Comparison of ENCODE assay signal across 23 cellular contexts in the genomic region with DNA sequence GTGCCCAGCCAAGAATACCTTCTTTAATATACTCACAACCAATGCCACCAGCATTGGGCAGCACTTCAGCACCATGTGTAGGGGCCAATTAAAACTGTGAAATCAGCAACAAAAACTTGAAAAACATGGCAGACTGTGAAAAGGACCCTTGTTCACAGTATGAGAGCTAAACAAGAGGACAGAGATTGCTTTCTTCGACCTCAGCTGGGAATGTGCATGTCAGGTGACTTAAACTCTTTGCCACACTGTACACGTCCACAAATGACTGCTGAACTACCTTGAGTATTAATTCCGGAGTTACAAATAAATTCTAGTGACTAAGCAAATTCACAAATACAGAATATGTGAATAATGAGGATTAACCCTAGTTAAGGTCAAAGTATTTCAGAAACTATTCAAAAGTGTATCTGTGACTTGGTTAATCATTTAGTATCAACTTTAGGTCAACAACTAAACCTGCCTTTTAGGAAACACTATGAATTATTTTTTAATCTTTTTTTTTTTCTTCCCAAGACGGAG. TPM values are rescaled to one million over a fixed set of nuclear protein-coding genes. Genes with fewer than 3 reads are reported as not detected.
DNase-seq lines count a peak whose midpoint lies in the region; ATAC-seq and TF ChIP-seq lines count a peak whose summit lies in the region.
"Had no signal": no experiment of that assay in that cellular context is flagged by ENCODE, and none has a peak within 500 bp of the region (broad histone marks: within the 10 kb centered on the region; RNA-seq: fewer than 3 reads in every experiment).

No MANE protein-coding gene starts in this region.

- ATAC-seq in right lobe of liver (peak; percentile 22 to 75 (median 56)), omental fat pad (ENCODE audit: low FRiP score) (no peak)
- ATAC-seq: HCT116, heart left ventricle, Panc1 had no signal

- no peak for DNase-seq in activated naive CD4-positive, alpha-beta T cell (lab: John Stamatoyannopoulos, UW)
- DNase-seq in right lobe of liver: no peak
- DNase-seq in substantia nigra (lab: John Stamatoyannopoulos, UW): peak in 23 of 49 donors; percentile 3 to 53 (median 16)
- no peak for DNase-seq in stomach
- no peak for DNase-seq in NCI-H2029 treated with DMSO at 0.1 percent for 48 hours (lab: John Stamatoyannopoulos, UW)
- DNase-seq in omental fat pad (ENCODE audit: low spot score): no peak
- DNase-seq: cerebellar nuclear complex; effector memory CD4-positive, alpha-beta T cell; heart left ventricle; NCI-H1694; NCI-H226; small intestine; stimulated activated CD4-positive, alpha-beta T cell treated with anti-CD3 and anti-CD28 coated beads, Interleukin-2, amount 100 ng/mL, for 48 hours had no signal

- peak overlapping the region; percentile 62 for H3K27ac Mint-ChIP-seq in activated naive CD4-positive, alpha-beta T cell treated with anti-CD3 and anti-CD28 coated beads, Interleukin-2, amount 50 U/mL, for 24 hours
- peak overlapping the region in 4 of 5 experiments; percentile 59 to 92 (median 84) for H3K27ac Mint-ChIP-seq in brain
- H3K27ac Mint-ChIP-seq: T-helper 2 cell treated with Interferon-gamma antibody and Interleukin-4, amounts not matched to agents 5 μg/mL and 100 μg/mL, for 36 hours had no signal

- H3K4me1 Mint-ChIP-seq in activated naive CD4-positive, alpha-beta T cell treated with anti-CD3 and anti-CD28 coated beads, Interleukin-2, amount 50 U/mL, for 24 hours: peaks cover 7% of the 10 kb centered on the region
- H3K4me1 Mint-ChIP-seq in brain: peaks cover 5% of the 10 kb centered on the region
- H3K4me1 Mint-ChIP-seq: CD14-positive monocyte had no signal

- no peaks in the 10 kb centered on the region for H3K9me3 Mint-ChIP-seq in activated naive CD4-positive, alpha-beta T cell treated with anti-CD3 and anti-CD28 coated beads, Interleukin-2, amount 50 U/mL, for 24 hours
- H3K9me3 Mint-ChIP-seq in brain: no peaks in the 10 kb centered on the region
- H3K9me3 Mint-ChIP-seq: CD14-positive monocyte; T-helper 2 cell treated with Interferon-gamma antibody and Interleukin-4, amounts not matched to agents 5 μg/mL and 100 μg/mL, for 36 hours had no signal

- H3K27me3 Mint-ChIP-seq in activated naive CD4-positive, alpha-beta T cell treated with anti-CD3 and anti-CD28 coated beads, Interleukin-2, amount 50 U/mL, for 24 hours: no peaks in the 10 kb centered on the region
- H3K27me3 Mint-ChIP-seq in brain: no peaks in the 10 kb centered on the region

- H3K27ac ChIP-seq in right lobe of liver (peak overlapping the region in 1 of 3 donors; percentile 18), substantia nigra (ENCODE audit: low read depth, low read length, poor library complexity, severe bottlenecking) (peak overlapping the region; percentile 13), stomach (peak overlapping the region in 1 of 5 donors; percentile 35)
- H3K27ac ChIP-seq: heart left ventricle, HL-60, parathyroid adenoma, SJSA1 had no signal

- peaks cover 10 to 95% (median 55%) of the 10 kb centered on the region in 4 donors for H3K36me3 ChIP-seq in right lobe of liver
- peaks cover 80 to 100% (median 100%) of the 10 kb centered on the region in 4 donors for H3K36me3 ChIP-seq in stomach

- H3K4me1 ChIP-seq in right lobe of liver: peaks cover 0 to 20% (median under 1%) of the 10 kb centered on the region in 4 donors
- peaks cover 0 to 9% (median under 1%) of the 10 kb centered on the region in 4 donors for H3K4me1 ChIP-seq in stomach
- H3K4me1 ChIP-seq: parathyroid adenoma, SJSA1 had no signal

- intact Hi-C loops in right lobe of liver (cut with DNase I) (no loop called here), stomach (cut with DNase I; ENCODE audit: low total_unique reads) (no loop called here)

- TF ChIP-seq POLR2A in right lobe of liver (IDR thresholded peaks at IDR 0.05) (no peak), stomach (IDR thresholded peaks at IDR 0.05) (no peak)

- H3K36me3 Mint-ChIP-seq in activated naive CD4-positive, alpha-beta T cell treated with anti-CD3 and anti-CD28 coated beads, Interleukin-2, amount 50 U/mL, for 24 hours: peaks cover 3% of the 10 kb centered on the region
- peaks cover 91% of the 10 kb centered on the region for H3K36me3 Mint-ChIP-seq in brain

- H3K9me3 ChIP-seq in right lobe of liver: no peaks in the 10 kb centered on the region
- H3K9me3 ChIP-seq in stomach: no peaks in the 10 kb centered on the region
- H3K9me3 ChIP-seq: heart left ventricle, SJSA1 had no signal

- TF ChIP-seq EP300 in stomach (IDR thresholded peaks at IDR 0.05): no peak

- WGBS in right lobe of liver (ENCODE audit: insufficient coverage, low coverage, low lambda C conversion rate, missing lambda C conversion rate): 25% methylated on average over 4 of the region's 4 CpGs
- WGBS in stomach, 5 donors: 42 to 58% (median 56%) methylated on average over 4 of the region's 4 CpGs

- no peak overlapping the region for H3K4me3 Mint-ChIP-seq in activated naive CD4-positive, alpha-beta T cell treated with anti-CD3 and anti-CD28 coated beads, Interleukin-2, amount 50 U/mL, for 24 hours
- H3K4me3 Mint-ChIP-seq in brain: peak overlapping the region in 1 of 5 experiments; percentile 36
- H3K4me3 Mint-ChIP-seq: CD14-positive monocyte; T-helper 2 cell treated with Interferon-gamma antibody and Interleukin-4, amounts not matched to agents 5 μg/mL and 100 μg/mL, for 36 hours had no signal

- no peak for TF ChIP-seq CTCF in brain (conservative IDR thresholded peaks at IDR 0.05)
- no peak for TF ChIP-seq CTCF in right lobe of liver (IDR thresholded peaks at IDR 0.05)
- no peak for TF ChIP-seq CTCF in stomach (IDR thresholded peaks at IDR 0.05)
- TF ChIP-seq CTCF in omental fat pad (IDR thresholded peaks at IDR 0.05): no peak

- H3K27me3 ChIP-seq in right lobe of liver (no peaks in the 10 kb centered on the region), stomach (no peaks in the 10 kb centered on the region)
- H3K27me3 ChIP-seq: heart left ventricle, SJSA1 had no signal

- H3K4me3 ChIP-seq in right lobe of liver (no peak overlapping the region), stomach (no peak overlapping the region)
- H3K4me3 ChIP-seq: heart left ventricle, lung, SJSA1 had no signal

RNA-seq across cellular contexts. Expression of a gene that starts 33.0 kb away (rescaled TPM):
- 46.3 TPM for polyA plus RNA-seq in brain (ENCODE audit: insufficient read depth, low read depth, low replicate concordance)
- total RNA-seq in right lobe of liver: 10 to 100 TPM; 37.9 to 46.1 (median 43.3) TPM
- 100 to 1,000 TPM in 2 of 5 donors, 10 to 100 TPM in 3; 21.6 to 203 (median 99.3) TPM for total RNA-seq in stomach
- 10 to 100 TPM; 17.1 to 21.2 (median 18.4) TPM for polyA plus RNA-seq in stomach
- 100 to 1,000 TPM in 3 of 4 donors, 10 to 100 TPM in 1; 84.5 to 129 (median 108) TPM for total RNA-seq in omental fat pad
